12 cellular contexts compared by ENCODE assay signal in the genomic region with DNA sequence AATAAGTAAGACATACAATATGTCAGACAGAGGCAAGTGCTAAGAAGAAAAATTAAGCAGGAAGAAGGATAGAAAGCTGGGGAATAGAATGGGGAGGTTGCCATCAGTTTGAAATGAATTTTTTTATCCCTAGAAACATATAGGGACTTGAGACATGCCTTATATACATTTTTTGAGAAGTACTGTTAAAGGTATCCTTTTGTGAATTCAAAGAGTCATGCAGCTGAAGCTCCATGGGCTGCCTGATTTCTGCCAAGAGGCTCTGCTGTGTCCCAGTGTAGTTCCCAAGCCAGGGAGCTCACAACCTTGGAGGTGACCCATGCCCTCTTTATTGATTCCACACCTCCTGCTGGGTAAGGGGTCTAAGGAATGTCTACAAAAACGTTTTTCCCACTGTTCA.
DNase-seq lines count a peak whose midpoint lies in the region; ATAC-seq and TF ChIP-seq lines count a peak whose summit lies in the region.
"Had no signal": no experiment of that assay in that cellular context is flagged by ENCODE, and none has a peak within 500 bp of the region (broad histone marks: within the 10 kb centered on the region; RNA-seq: fewer than 3 reads in every experiment).

No MANE protein-coding gene starts in this region.

- H3K9me3 Mint-ChIP-seq in T-helper 1 cell treated with Interleukin-12 subunit alpha and Interleukin-12 subunit beta and Interleukin-4 antibody, amounts not matched to agents 30 μg/mL and 1 μg/mL, for 36 hours = no peaks in the 10 kb centered on the region
- no peaks in the 10 kb centered on the region for H3K9me3 Mint-ChIP-seq in natural killer cell

- no peak overlapping the region for H3K27ac Mint-ChIP-seq in T-helper 1 cell treated with Interleukin-12 subunit alpha and Interleukin-12 subunit beta and Interleukin-4 antibody, amounts not matched to agents 30 μg/mL and 1 μg/mL, for 36 hours
- H3K27ac Mint-ChIP-seq in natural killer cell = peak overlapping the region; percentile 88 to 90

- no peak for DNase-seq in T-helper 1 cell
- DNase-seq in astrocyte of the hippocampus (ENCODE audit: low read depth, low spot score) = peak; percentile 20
- no peak for DNase-seq in natural killer cell
- DNase-seq in NCI-H748 treated with DMSO at 0.1 percent for 48 hours (lab: John Stamatoyannopoulos, UW) = no peak
- DNase-seq: gastrocnemius medialis, NCI-H1436 had no signal

- peak overlapping the region; percentile 77 for H3K4me2 ChIP-seq in Loucy (ENCODE audit: low read depth, low read length, poor library complexity, severe bottlenecking)

- no peaks in the 10 kb centered on the region for H3K36me3 ChIP-seq in Loucy (ENCODE audit: insufficient read depth, low read length)
- H3K36me3 ChIP-seq: cardiac muscle cell, gastrocnemius medialis, neutrophil had no signal

- no peaks in the 10 kb centered on the region for H3K27me3 Mint-ChIP-seq in T-helper 1 cell treated with Interleukin-12 subunit alpha and Interleukin-12 subunit beta and Interleukin-4 antibody, amounts not matched to agents 30 μg/mL and 1 μg/mL, for 36 hours (ENCODE audit: low read depth)
- H3K27me3 Mint-ChIP-seq in natural killer cell (ENCODE audit: low read depth in 2 of 2) = no peaks in the 10 kb centered on the region

- peaks cover 49% of the 10 kb centered on the region for H3K4me1 ChIP-seq in Loucy (ENCODE audit: insufficient read depth, low read length, poor library complexity, severe bottlenecking)
- H3K4me1 ChIP-seq: gastrocnemius medialis had no signal

- intact Hi-C loops in natural killer cell (cut with micrococcal nuclease) = loop anchor here (10.0 kb wide), 1 partner anchor 780 kb away; a partner anchor contains a TSS

- ATAC-seq in natural killer cell (no peak), HG02970 (IDR thresholded peaks at IDR 0.05; ENCODE audit: low FRiP score, unreplicated experiment) (no peak), HG03521 (IDR thresholded peaks at IDR 0.05; ENCODE audit: unreplicated experiment) (no peak)
- ATAC-seq: gastrocnemius medialis had no signal

- H3K36me3 Mint-ChIP-seq in T-helper 1 cell treated with Interleukin-12 subunit alpha and Interleukin-12 subunit beta and Interleukin-4 antibody, amounts not matched to agents 30 μg/mL and 1 μg/mL, for 36 hours (ENCODE audit: low read depth) = peaks cover 36% of the 10 kb centered on the region
- peaks cover 7% of the 10 kb centered on the region for H3K36me3 Mint-ChIP-seq in natural killer cell

- peaks cover 95% of the 10 kb centered on the region for H3K79me2 ChIP-seq in Loucy (ENCODE audit: insufficient read depth, low read length)

- H4K20me1 ChIP-seq in Loucy (ENCODE audit: insufficient read depth, low read length, poor library complexity, severe bottlenecking) = peaks cover 21% of the 10 kb centered on the region

- H2AFZ ChIP-seq in Loucy (ENCODE audit: low read length) = no peak overlapping the region

- peak overlapping the region; percentile 84 for H3K9ac ChIP-seq in Loucy (ENCODE audit: low read depth, low read length, poor library complexity, severe bottlenecking)

- H3K9me3 ChIP-seq in Loucy (ENCODE audit: insufficient read depth, low read depth, low read length) = no peaks in the 10 kb centered on the region
- H3K9me3 ChIP-seq: gastrocnemius medialis, neutrophil had no signal

- peaks cover 59% of the 10 kb centered on the region for H3K4me1 Mint-ChIP-seq in T-helper 1 cell treated with Interleukin-12 subunit alpha and Interleukin-12 subunit beta and Interleukin-4 antibody, amounts not matched to agents 30 μg/mL and 1 μg/mL, for 36 hours (ENCODE audit: low read depth)
- H3K4me1 Mint-ChIP-seq in natural killer cell = peaks cover 39 to 50% of the 10 kb centered on the region in 2 donors

- no peaks in the 10 kb centered on the region for H3K9me2 ChIP-seq in Loucy (replicated peaks; ENCODE audit: low read depth, low read length)

- TF ChIP-seq CTCF in Loucy (conservative IDR thresholded peaks at IDR 0.05; ENCODE audit: low read length) = no peak
- no peak for TF ChIP-seq CTCF in natural killer cell (IDR thresholded peaks at IDR 0.05)

- no peaks in the 10 kb centered on the region for H3K27me3 ChIP-seq in Loucy (ENCODE audit: insufficient read depth, low read length, poor library complexity, severe bottlenecking)
- H3K27me3 ChIP-seq: cardiac muscle cell, neutrophil had no signal

- peak overlapping the region; percentile 21 for H3K4me3 Mint-ChIP-seq in T-helper 1 cell treated with Interleukin-12 subunit alpha and Interleukin-12 subunit beta and Interleukin-4 antibody, amounts not matched to agents 30 μg/mL and 1 μg/mL, for 36 hours
- H3K4me3 Mint-ChIP-seq in natural killer cell = peak overlapping the region; percentile 59

- peak overlapping the region; percentile 86 for H3K4me3 ChIP-seq in Loucy (ENCODE audit: low read length, poor library complexity, severe bottlenecking)
- H3K4me3 ChIP-seq: cardiac muscle cell, gastrocnemius medialis had no signal

- H3F3A ChIP-seq in Loucy (ENCODE audit: low read depth) = 0 out of 2 replicates have a peak, but pooled peaks cover 2% of the 10 kb centered on the region
